In genomic region chr4:109571494-109571893, GRCh38 we compare ENCODE assay signal across 25 cellular contexts.
"Had no signal": no experiment of that assay in that cellular context is flagged by ENCODE, and none has a peak within 500 bp of the region (broad histone marks: within the 10 kb centered on the region; RNA-seq: fewer than 3 reads in every experiment).

No MANE protein-coding gene starts in this region.

- H3K36me3 ChIP-seq: ascending aorta, cardiac muscle cell, colonic mucosa, right atrium auricular region, spleen, transverse colon had no signal

- ATAC-seq: left cardiac atrium; left ventricle myocardium superior; mucosa of descending colon; natural killer cell treated with Interleukin-12 subunit alpha and Interleukin-12 subunit beta and Interleukin-15 and Interleukin-18, amount 100 ng/mL, for 72 hours; stimulated activated naive CD8-positive, alpha-beta T cell treated with anti-CD3 and anti-CD28 coated beads, Interleukin-15, Interleukin-2, amounts not matched to agents 100 U/mL and 50 U/mL, for 24 hours had no signal

- H3K27ac Mint-ChIP-seq: brain; natural killer cell treated with Interleukin-12 subunit alpha and Interleukin-12 subunit beta and Interleukin-15 and Interleukin-18, amount 100 ng/mL, for 72 hours; T-helper 1 cell treated with Interleukin-12 subunit alpha and Interleukin-12 subunit beta and Interleukin-4 antibody, amounts not matched to agents 30 μg/mL and 1 μg/mL, for 36 hours had no signal

- H3K4me3 Mint-ChIP-seq: brain; natural killer cell treated with Interleukin-12 subunit alpha and Interleukin-12 subunit beta and Interleukin-15 and Interleukin-18, amount 100 ng/mL, for 72 hours; T-helper 1 cell treated with Interleukin-12 subunit alpha and Interleukin-12 subunit beta and Interleukin-4 antibody, amounts not matched to agents 30 μg/mL and 1 μg/mL, for 36 hours had no signal

- H3K4me1 ChIP-seq: ascending aorta, colonic mucosa, testis had no signal

- H3K9me3 Mint-ChIP-seq: natural killer cell treated with Interleukin-12 subunit alpha and Interleukin-12 subunit beta and Interleukin-15 and Interleukin-18, amount 100 ng/mL, for 72 hours; T-helper 1 cell treated with Interleukin-12 subunit alpha and Interleukin-12 subunit beta and Interleukin-4 antibody, amounts not matched to agents 30 μg/mL and 1 μg/mL, for 36 hours had no signal

- H3K27ac ChIP-seq: ascending aorta, cardiac muscle cell, colonic mucosa, right atrium auricular region, spleen, testis, transverse colon had no signal

- H3K27me3 Mint-ChIP-seq: brain; natural killer cell treated with Interleukin-12 subunit alpha and Interleukin-12 subunit beta and Interleukin-15 and Interleukin-18, amount 100 ng/mL, for 72 hours had no signal

- H3K9me3 ChIP-seq: colonic mucosa, mucosa of descending colon, right atrium auricular region, testis, transverse colon had no signal

- H3K4me3 ChIP-seq: ascending aorta, cardiac muscle cell, colonic mucosa, mucosa of descending colon, right atrium auricular region, spleen, testis, transverse colon had no signal

- H3K36me3 Mint-ChIP-seq: natural killer cell treated with Interleukin-12 subunit alpha and Interleukin-12 subunit beta and Interleukin-15 and Interleukin-18, amount 100 ng/mL, for 72 hours had no signal

- DNase-seq: activated CD4-positive, alpha-beta T cell treated with anti-CD3 and anti-CD28 coated beads, Interleukin-2, amount 50 U/mL, for 1 hour; activated CD4-positive, CD25-positive, alpha-beta regulatory T cell treated with anti-CD3 and anti-CD28 coated beads, Interleukin-2, amount 50 U/mL, for 72 hours; activated CD8-positive, alpha-beta memory T cell treated with anti-CD3 and anti-CD28 coated beads, Interleukin-2, amount 50 U/mL, for 4 hours; activated effector memory CD4-positive, alpha-beta T cell treated with Interleukin-2 at 50 U/mL for 16 hours; activated naive CD4-positive, alpha-beta T cell treated with anti-CD3 and anti-CD28 coated beads, Interleukin-2, amount 50 U/mL, for 16 hours; activated T-cell treated with anti-CD3 and anti-CD28 coated beads, Interleukin-2, amount 50 U/mL, for 48 hours; cerebellar nuclear complex; colonic mucosa; effector CD8-positive, alpha-beta T cell; head of caudate nucleus; hippocampal formation; left cardiac atrium; left ventricle myocardium superior; mucosa of descending colon; spleen; stimulated activated naive CD8-positive, alpha-beta T cell treated with anti-CD3 and anti-CD28 coated beads, Interleukin-15, Interleukin-2, amounts not matched to agents 100 U/mL and 50 U/mL, for 24 hours; T-helper 9 cell; testis; transverse colon had no signal
